ENCODE assay signal across 8 cellular contexts in genomic region chr1:226662704-226663326, GRCh38.
A peak's percentile ranks its signal among the peaks of the same experiment; 100 is the strongest.
DNase-seq lines count a peak whose midpoint lies in the region; ATAC-seq, FAIRE-seq and TF ChIP-seq lines count a peak whose summit lies in the region.

No MANE protein-coding gene starts in this region.

- peaks cover 0 to 4% of the 10 kb centered on the region in 2 donors for H3K36me3 Mint-ChIP-seq in activated naive CD4-positive, alpha-beta T cell treated with anti-CD3 and anti-CD28 coated beads, Interleukin-2, amount 50 U/mL, for 72 hours

- H3K4me3 ChIP-seq in AG04449 (ENCODE audit: low read depth, low read length) (peak overlapping the region; percentile 4; the same call in 1 of the 2 replicates), SJSA1 (no peak overlapping the region), heart left ventricle (peak overlapping the region in 1 of 12 donors; percentile 23), small intestine (ENCODE audit: low read depth in 1 of 2, low read length in 2 of 2) (no peak overlapping the region)

- no peaks in the 10 kb centered on the region for H3K9me3 Mint-ChIP-seq in activated naive CD4-positive, alpha-beta T cell treated with anti-CD3 and anti-CD28 coated beads, Interleukin-2, amount 50 U/mL, for 72 hours

- WGBS in heart left ventricle, 4 donors, result 42 to 58% (median 45%) methylated on average over 6 to 13 of the region's 13 CpGs
- 37 to 72% (median 56%) methylated on average over 13 of the region's 13 CpGs for WGBS in small intestine, 3 donors

- DNase-seq in AG04449 (ENCODE audit: low read depth, low spot score) (peak; percentile 92), SJSA1 (ENCODE audit: low read depth in 1 of 2, low spot score in 2 of 2) (peak; percentile 94 to 95), heart left ventricle (peak; percentile 73 to 83 (median 79)), small intestine (peak; percentile 52), NCI-H1417 treated with DMSO at 0.1 percent for 48 hours (lab: John Stamatoyannopoulos, UW) (no peak)
- peak; percentile 78 to 93 for DNase-seq in activated naive CD4-positive, alpha-beta T cell treated with anti-CD3 and anti-CD28 coated beads, Interleukin-2, amount 50 U/mL, for 72 hours (ENCODE audit: low spot score in 2 of 2)

- peaks cover 68% of the 10 kb centered on the region for H3K4me1 ChIP-seq in SJSA1 (replicated peaks)
- H3K4me1 ChIP-seq in heart left ventricle, result peaks cover 0 to 100% (median 88%) of the 10 kb centered on the region in 12 donors
- peaks cover 0 to 33% of the 10 kb centered on the region in 2 donors for H3K4me1 ChIP-seq in small intestine (ENCODE audit: control insufficient read depth in 2 of 2, insufficient read depth in 1 of 2, low read depth in 1 of 2, low read length in 1 of 2)

- TF ChIP-seq POLR2A in heart left ventricle (IDR thresholded peaks at IDR 0.05), result peak in 1 of 2 donors; percentile 53

- no peak for FAIRE-seq in small intestine (lab: Jason Lieb, UNC)

- H3K27ac ChIP-seq in SJSA1 (peak overlapping the region; percentile 89), heart left ventricle (peak overlapping the region in 10 of 12 donors; percentile 61 to 95 (median 89)), small intestine (ENCODE audit: low read depth in 1 of 2, low read length in 1 of 2) (peak overlapping the region in 1 of 2 donors; percentile 93)

- H3K27ac Mint-ChIP-seq in activated naive CD4-positive, alpha-beta T cell treated with anti-CD3 and anti-CD28 coated beads, Interleukin-2, amount 50 U/mL, for 72 hours, result peak overlapping the region; percentile 68 to 90

- CTCF ChIA-PET in AG04449 (lab: Yijun Ruan, JAX), result interaction anchor here (1.4 to 1.7 kb wide), 3 partner anchors 9 to 28 kb away, joined by 6 read pairs; no protein-coding TSS in a partner anchor

- no peaks in the 10 kb centered on the region for H3K36me3 ChIP-seq in SJSA1
- H3K36me3 ChIP-seq in heart left ventricle, result no peaks in the 10 kb centered on the region
- H3K36me3 ChIP-seq in small intestine (ENCODE audit: control insufficient read depth in 2 of 2, insufficient read depth in 2 of 2, low read length in 2 of 2), result no peaks in the 10 kb centered on the region

- H3K27me3 ChIP-seq in SJSA1 (replicated peaks), result no peaks in the 10 kb centered on the region
- H3K27me3 ChIP-seq in heart left ventricle, result no peaks in the 10 kb centered on the region
- no peaks in the 10 kb centered on the region for H3K27me3 ChIP-seq in small intestine (ENCODE audit: control insufficient read depth in 2 of 2, insufficient read depth in 2 of 2, low read length in 2 of 2)

- TF ChIP-seq CTCF in AG04449 (IDR thresholded peaks at IDR 0.05; ENCODE audit: insufficient read depth, low read length, missing control alignments), result no peak
- no peak for TF ChIP-seq CTCF in heart left ventricle (IDR thresholded peaks at IDR 0.05)

- peak; percentile 96 for ATAC-seq in GM19035 (IDR thresholded peaks at IDR 0.05; ENCODE audit: unreplicated experiment)
- peak; percentile 94 for ATAC-seq in HG03280 (IDR thresholded peaks at IDR 0.05; ENCODE audit: unreplicated experiment)
- ATAC-seq in activated naive CD4-positive, alpha-beta T cell treated with anti-CD3 and anti-CD28 coated beads, Interleukin-2, amount 50 U/mL, for 72 hours, result peak; percentile 92 to 97
- ATAC-seq in heart left ventricle, result peak; percentile 39 to 76 (median 70)

- intact Hi-C loops in heart left ventricle (cut with DNase I), result loop anchor here in 4 of 10 donors (5.0 kb wide), 1 partner anchor 74 kb away; the partner anchor contains the start of gene ITPKB (in 4 of the 4)

- no peaks in the 10 kb centered on the region for H3K9me3 ChIP-seq in SJSA1 (replicated peaks)
- H3K9me3 ChIP-seq in heart left ventricle, result no peaks in the 10 kb centered on the region
- H3K9me3 ChIP-seq in small intestine (ENCODE audit: control insufficient read depth, low read depth), result no peaks in the 10 kb centered on the region

- POLR2A ChIA-PET in AG04449 (lab: Yijun Ruan, JAX), result interaction anchor here (1.0 to 1.9 kb wide), 3 partner anchors 9 to 40 kb away, joined by 3 to 9 read pairs (median 7); no protein-coding TSS in a partner anchor
